ENCODE assay signal across 8 cellular contexts in the genomic region with DNA sequence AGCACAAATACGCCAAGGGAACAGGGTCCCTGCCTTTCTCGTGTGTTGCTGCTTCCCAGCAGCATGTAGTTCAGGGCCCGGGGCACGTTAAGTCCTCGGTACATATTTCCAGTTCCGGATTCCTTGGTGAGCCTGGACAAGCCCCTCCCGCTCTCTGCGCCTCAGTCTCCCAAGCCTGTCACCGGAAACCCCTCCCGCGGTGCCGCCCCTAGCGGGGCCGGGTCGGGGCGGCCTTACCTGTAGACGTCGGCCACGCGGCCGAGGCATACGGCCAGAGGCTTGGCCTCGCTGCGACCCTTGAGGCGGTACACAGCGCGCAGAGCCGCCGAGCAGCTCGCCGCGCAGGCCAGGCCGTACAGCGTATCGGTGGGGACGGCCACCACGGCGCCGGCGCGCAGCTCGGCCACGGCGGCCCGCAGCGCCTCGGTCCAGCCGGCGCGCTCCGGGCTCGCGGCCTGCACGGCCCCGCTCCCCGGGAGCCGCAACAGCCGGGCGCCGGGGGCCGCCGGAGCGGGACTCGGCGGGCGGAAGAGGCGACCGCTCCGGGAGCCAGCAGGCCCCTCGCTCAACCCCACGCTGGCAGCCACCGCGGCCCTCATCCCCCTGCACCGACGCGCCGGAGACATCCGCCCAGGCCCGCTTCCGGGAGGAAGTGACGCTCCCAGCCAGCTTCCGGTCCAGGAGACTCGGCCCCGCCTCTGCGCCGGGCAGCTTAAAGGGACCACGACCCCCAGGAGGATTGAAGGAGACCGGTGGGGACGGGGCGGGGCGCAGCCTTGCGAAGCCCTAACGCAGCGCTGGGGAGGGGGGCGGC. TPM values are rescaled to one million over a fixed set of nuclear protein-coding genes. Genes with fewer than 3 reads are reported as not detected.
DNase-seq lines count a peak whose midpoint lies in the region; ATAC-seq and TF ChIP-seq lines count a peak whose summit lies in the region.

A gene (plus strand): TSS at position 236 of the 814 bp plus-strand sequence. CDS start 615 bp downstream, outside the sequence.
A gene with protein sequence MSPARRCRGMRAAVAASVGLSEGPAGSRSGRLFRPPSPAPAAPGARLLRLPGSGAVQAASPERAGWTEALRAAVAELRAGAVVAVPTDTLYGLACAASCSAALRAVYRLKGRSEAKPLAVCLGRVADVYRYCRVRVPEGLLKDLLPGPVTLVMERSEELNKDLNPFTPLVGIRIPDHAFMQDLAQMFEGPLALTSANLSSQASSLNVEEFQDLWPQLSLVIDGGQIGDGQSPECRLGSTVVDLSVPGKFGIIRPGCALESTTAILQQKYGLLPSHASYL (minus strand): TSS at position 654 of the 814 bp plus-strand sequence. CDS start 28 bp downstream, at position 626.

- peaks cover 12% of the 10 kb centered on the region for H3K79me1 ChIP-seq in trophoblast cell (ENCODE audit: low read length)

- peak within 1 kb of the TSS; percentile 93 for H3K4me2 ChIP-seq in trophoblast cell (ENCODE audit: low read length)

- no peaks in the 10 kb centered on the region for H3K9me3 Mint-ChIP-seq in T-cell

- peak within 1 kb of the TSS; percentile 94 to 96 for H3K27ac Mint-ChIP-seq in T-cell

- WGBS in adipose tissue, 3 donors = 0 to 1% (median 0%) methylated on average over 45 to 95 of the region's 95 CpGs
- WGBS in trophoblast cell (ENCODE audit: extremely low coverage, insufficient coverage, insufficient read length) = no CpG with 5 or more reads among the region's 95 CpGs
- WGBS in tibial nerve, 2 donors = 0 to 1% methylated on average over 9 to 60 of the region's 95 CpGs

- peaks cover 35 to 41% of the 10 kb centered on the region in 2 experiments for H3K36me3 ChIP-seq in trophoblast cell (ENCODE audit: control insufficient read depth in 1 of 2, insufficient read depth in 2 of 2, low read length in 2 of 2)
- peaks cover 0 to 40% (median 4%) of the 10 kb centered on the region in 3 donors for H3K36me3 ChIP-seq in tibial nerve

- DNase-seq in GM12864 (ENCODE audit: low read depth) = peak; percentile 70
- DNase-seq in NCI-H1436 (lab: John Stamatoyannopoulos, UW) = peak; percentile 93
- DNase-seq in T-cell = peak; percentile 81 to 94 (median 89)
- peak; percentile 98 for DNase-seq in cardiac septum (ENCODE audit: low spot score)
- peak; percentile 86 to 88 for DNase-seq in trophoblast cell
- DNase-seq in tibial nerve (ENCODE audit: low spot score in 2 of 2) = peak; percentile 81 to 90

- TF ChIP-seq CTCF in GM12864 (IDR thresholded peaks at IDR 0.05; ENCODE audit: low read depth, low read length, missing control alignments) (no peak), tibial nerve (IDR thresholded peaks at IDR 0.05) (no peak)

- TF ChIP-seq EP300 in tibial nerve (IDR thresholded peaks at IDR 0.05) = peak; percentile 58 to 91

- H4K8ac ChIP-seq in trophoblast cell (ENCODE audit: low read depth, low read length) = peak within 1 kb of the TSS; percentile 88

- peak; percentile 45 to 56 for TF ChIP-seq POLR2A in tibial nerve (IDR thresholded peaks at IDR 0.05)

- no peak within 1 kb of the TSS for H2BK12ac ChIP-seq in trophoblast cell (ENCODE audit: low read length)

- peak within 1 kb of the TSS; percentile 85 to 96 (median 90) for H3K4me3 Mint-ChIP-seq in T-cell

- H3K4me1 Mint-ChIP-seq in T-cell = peaks cover 39 to 46% (median 42%) of the 10 kb centered on the region in 3 donors

- H4K12ac ChIP-seq in trophoblast cell (ENCODE audit: low read depth, low read length) = peak within 1 kb of the TSS; percentile 80

- H3K4ac ChIP-seq in trophoblast cell (ENCODE audit: low read depth, low read length) = peak within 1 kb of the TSS; percentile 71

- H2AFZ ChIP-seq in trophoblast cell (ENCODE audit: insufficient read depth, low read length, poor library complexity) = peak within 1 kb of the TSS; percentile 81

- H3K79me2 ChIP-seq in trophoblast cell (ENCODE audit: control insufficient read depth, insufficient read depth, low read length, poor library complexity) = peaks cover 12% of the 10 kb centered on the region

- H3K4me3 ChIP-seq in GM12864 (ENCODE audit: low read depth, low read length) (peak within 1 kb of the TSS; percentile 65), trophoblast cell (ENCODE audit: low read depth, low read length) (peak within 1 kb of the TSS; percentile 100), tibial nerve (peak within 1 kb of the TSS; percentile 54 to 98 (median 76))

- intact Hi-C loops in cardiac septum (cut with DNase I) = loop anchor here (5.0 to 10.0 kb wide), 5 partner anchors 50 to 213 kb away; a partner anchor contains a TSS

- peak within 1 kb of the TSS; percentile 47 for H2BK5ac ChIP-seq in trophoblast cell (ENCODE audit: low read depth, low read length, poor library complexity)

- CTCF ChIA-PET in T-cell (lab: Charles Lee) = interaction anchor here in 1 of 2 donors (0.6 to 2.2 kb wide), 2 partner anchors 52 to 214 kb away, joined by 5 to 19 read pairs; a partner anchor contains a TSS

- H3K18ac ChIP-seq in trophoblast cell (ENCODE audit: low read length) = peak within 1 kb of the TSS; percentile 83

- H3K9me3 ChIP-seq in trophoblast cell (ENCODE audit: insufficient read depth, low read depth, low read length) = no peaks in the 10 kb centered on the region
- H3K9me3 ChIP-seq in tibial nerve = no peaks in the 10 kb centered on the region

- peak within 1 kb of the TSS; percentile 98 for H3K9ac ChIP-seq in trophoblast cell (ENCODE audit: low read length)

- ATAC-seq in HG02759 (IDR thresholded peaks at IDR 0.05; ENCODE audit: unreplicated experiment) (peak; percentile 88), T-cell (replicated peaks in 1 of 4) (peak; percentile 94 to 95 (median 94))

- peaks cover 20% of the 10 kb centered on the region for H3K36me3 Mint-ChIP-seq in T-cell

- H3K14ac ChIP-seq in trophoblast cell (ENCODE audit: low read length) = peak within 1 kb of the TSS; percentile 88

- H3K27me3 ChIP-seq in trophoblast cell (ENCODE audit: insufficient read depth, low read length) = no peaks in the 10 kb centered on the region
- H3K27me3 ChIP-seq in tibial nerve = no peaks in the 10 kb centered on the region

- H3K27ac ChIP-seq in adipose tissue (ENCODE audit: low read depth, low read length) (peak within 1 kb of the TSS; percentile 53), trophoblast cell (ENCODE audit: low read depth, low read length) (peak within 1 kb of the TSS; percentile 86), tibial nerve (peak within 1 kb of the TSS; percentile 81 to 97 (median 96))

- peaks cover 8 to 10% of the 10 kb centered on the region in 2 experiments for H3K4me1 ChIP-seq in trophoblast cell (ENCODE audit: control insufficient read depth in 1 of 2, insufficient read depth in 2 of 2, low read length in 2 of 2)
- peaks cover 0 to 55% (median 23%) of the 10 kb centered on the region in 4 donors for H3K4me1 ChIP-seq in tibial nerve

- no peak within 1 kb of the TSS for H3K23ac ChIP-seq in trophoblast cell (ENCODE audit: low read length)

- H4K91ac ChIP-seq in trophoblast cell (ENCODE audit: low read depth, low read length) = peak within 1 kb of the TSS; percentile 65

- H2AK5ac ChIP-seq in trophoblast cell (ENCODE audit: low read length) = peak within 1 kb of the TSS; percentile 87

- no peaks in the 10 kb centered on the region for H3K27me3 Mint-ChIP-seq in T-cell

- H2BK120ac ChIP-seq in trophoblast cell (ENCODE audit: insufficient read depth, low read length, poor library complexity) = peak within 1 kb of the TSS; percentile 67

- POLR2A ChIA-PET in T-cell (lab: Charles Lee) = interaction anchor here (0.6 to 1.0 kb wide), 2 partner anchors 52 to 290 kb away, joined by 6 to 10 read pairs; a partner anchor contains a TSS

RNA-seq across cellular contexts. Expression of the first gene that starts in this region (rescaled TPM):
- total RNA-seq in T-cell = 10 to 100 TPM; 13.1 to 24.9 (median 15.8) TPM
- polyA plus RNA-seq in adipose tissue = 10 to 100 TPM; 31.9 to 78.2 (median 62.2) TPM
- total RNA-seq in cardiac septum = 52.1 TPM
- 56.6 and 58.3 TPM in 2 replicates for polyA plus RNA-seq in trophoblast cell (2013)
- 100 to 1,000 TPM in 1 of 4 donors, 10 to 100 TPM in 3; 80.6 to 132 (median 92.7) TPM for total RNA-seq in tibial nerve

RNA-seq across cellular contexts. Expression of the second gene that starts in this region (rescaled TPM):
- 10 to 100 TPM; 16.0 to 28.2 (median 18.4) TPM for total RNA-seq in T-cell
- 10 to 100 TPM in 1 of 3 donors, 1 to 10 TPM in 2; 7.6 to 18.0 (median 8.7) TPM for polyA plus RNA-seq in adipose tissue
- total RNA-seq in cardiac septum = 6.3 TPM
- polyA plus RNA-seq in trophoblast cell (2013) = 22.4 and 22.8 TPM in 2 replicates
- total RNA-seq in tibial nerve = 10 to 100 TPM in 2 of 4 donors, 1 to 10 TPM in 2; 8.1 to 13.8 (median 10.8) TPM

Comparison
In these comparisons a context has a peak if more than half of its experiments do, and no peak if none do; other contexts are left out.
1. Peak in every context shown above with its lines: DNase-seq, ATAC-seq, H3K4me3 ChIP-seq and H3K27ac ChIP-seq.